1 cellular context compared by ENCODE assay signal in the genomic region with DNA sequence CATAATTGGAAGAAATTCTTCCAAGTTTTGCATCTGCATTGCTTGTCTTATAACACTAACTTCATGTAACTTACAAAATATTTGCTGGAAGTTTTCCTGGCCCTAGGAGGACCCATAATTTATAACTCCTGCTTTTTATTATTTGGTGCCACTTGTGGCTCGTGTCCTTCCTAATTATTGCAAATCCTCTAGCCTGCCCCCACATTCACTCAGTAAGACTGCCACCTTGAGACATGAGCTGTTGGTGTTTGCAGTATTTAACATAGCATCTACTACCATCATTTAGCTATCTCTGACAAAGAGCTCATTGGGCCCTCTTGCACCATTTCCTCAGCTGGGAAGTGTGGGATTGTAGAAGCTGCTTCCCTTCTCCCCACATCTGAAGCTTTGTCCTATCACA.
TF ChIP-seq lines count a peak whose summit lies in the region.

No MANE protein-coding gene starts in this region.

TF ChIP-seq in H1, 55 proteins besides CTCF, POLR2A, EP300 and RAD21:
- no peak for TF ChIP-seq ZNF274 (IDR thresholded peaks at IDR 0.05; ENCODE audit: borderline replicate concordance, extremely low read depth, low read length)
- no peak for TF ChIP-seq JUND (IDR thresholded peaks at IDR 0.05; ENCODE audit: low read length)
- no peak for TF ChIP-seq EZH2 (IDR thresholded peaks at IDR 0.05; ENCODE audit: low read depth, low read length, severe bottlenecking)
- no peak for TF ChIP-seq TEAD4 (IDR thresholded peaks at IDR 0.05; ENCODE audit: low read depth, low read length)
- TF ChIP-seq SP4 (IDR thresholded peaks at IDR 0.05; ENCODE audit: low read length), result no peak
- TF ChIP-seq TAF1 (IDR thresholded peaks at IDR 0.05; ENCODE audit: low read depth, low read length), result no peak
- TF ChIP-seq CREB1 (IDR thresholded peaks at IDR 0.05), result no peak
- no peak for TF ChIP-seq EGR1 (IDR thresholded peaks at IDR 0.05; ENCODE audit: borderline replicate concordance, low read depth, low read length)
- TF ChIP-seq RBBP5 (IDR thresholded peaks at IDR 0.05; ENCODE audit: borderline replicate concordance, low read depth, low read length), result no peak
- TF ChIP-seq KDM4A (IDR thresholded peaks at IDR 0.05; ENCODE audit: low read depth, low read length, severe bottlenecking), result no peak
- no peak for TF ChIP-seq CEBPB (IDR thresholded peaks at IDR 0.05; ENCODE audit: low read depth, low read length)
- TF ChIP-seq PHF8 (conservative IDR thresholded peaks at IDR 0.05; ENCODE audit: low read depth, low read length), result no peak
- no peak for TF ChIP-seq SIRT6 (IDR thresholded peaks at IDR 0.05; ENCODE audit: low read length)
- no peak for TF ChIP-seq YY1 (IDR thresholded peaks at IDR 0.05; ENCODE audit: low read depth, low read length)
- TF ChIP-seq BACH1 (IDR thresholded peaks at IDR 0.05; ENCODE audit: low read length), result no peak
- TF ChIP-seq GTF2F1 (IDR thresholded peaks at IDR 0.05; ENCODE audit: borderline replicate concordance, low read depth, low read length), result no peak
- TF ChIP-seq POU5F1 (IDR thresholded peaks at IDR 0.05; ENCODE audit: low read depth, low read length), result no peak
